ENCODE assay signal across 19 cellular contexts in genomic region chr3:17420668-17421067, GRCh38.
DNase-seq lines count a peak whose midpoint lies in the region; ATAC-seq, FAIRE-seq and TF ChIP-seq lines count a peak whose summit lies in the region.
"Had no signal": no experiment of that assay in that cellular context is flagged by ENCODE, and none has a peak within 500 bp of the region (broad histone marks: within the 10 kb centered on the region; RNA-seq: fewer than 3 reads in every experiment).

No MANE protein-coding gene starts in this region.

- intact Hi-C loops in K562 (cut with micrococcal nuclease) (no loop called here), HepG2 (cut with micrococcal nuclease; ENCODE audit: unreplicated experiment) (no loop called here), dorsolateral prefrontal cortex (cut with DNase I) (no loop called here)

- in situ Hi-C loops in K562 (cut with MboI), result loop anchor here (25.0 kb wide), 1 partner anchor 508 kb away; no protein-coding TSS in a partner anchor
- in situ Hi-C loops in HepG2 (cut with HindIII; ENCODE audit: extremely low pct_ligation_motif_present, low pct_unique_long_range_greater_than_20kb), result no loop called here

- H3K9ac ChIP-seq in K562 (ENCODE audit: insufficient read depth in 1 of 2, low read depth in 2 of 2, low read length in 2 of 2) (no peak overlapping the region), HepG2 (ENCODE audit: insufficient read depth, low read depth, low read length) (no peak overlapping the region), SK-N-SH (no peak overlapping the region)
- H3K9ac ChIP-seq: neural progenitor cell had no signal

- peak; percentile 19 for DNase-seq in ELR (ENCODE audit: low read depth)
- peak; percentile 39 for DNase-seq in NCI-H1092 treated with DMSO at 0.1 percent for 48 hours (lab: John Stamatoyannopoulos, UW)
- DNase-seq in K562 (ENCODE audit: extremely low read depth in 1 of 4, low spot score in 3 of 4), result peak in 1 of 4 experiments; percentile 18
- DNase-seq in HepG2 (ENCODE audit: low spot score), result peak; percentile 74
- no peak for DNase-seq in dedifferentiated amniotic fluid mesenchymal stem cell (ENCODE audit: extremely low spot score)
- no peak for DNase-seq in dorsolateral prefrontal cortex
- DNase-seq in immature natural killer cell, result no peak
- no peak for DNase-seq in SK-N-SH
- DNase-seq: activated naive CD8-positive, alpha-beta T cell treated with anti-CD3 and anti-CD28 coated beads, Interleukin-2, amount 50 U/mL, for 24 hours; effector CD4-positive, alpha-beta T cell; GDM1; glutamatergic neuron; NCI-H187; testis had no signal

- no peak for TF ChIP-seq EP300 in K562 (IDR thresholded peaks at IDR 0.05; ENCODE audit: low read length)
- peak in 1 of 2 experiments; percentile 74; a peak in 1 of 4 replicates for TF ChIP-seq EP300 in HepG2 (IDR thresholded peaks at IDR 0.05; ENCODE audit: low read depth in 2 of 2, low read length in 2 of 2)
- TF ChIP-seq EP300 in HepG2 (CRISPR knock-in tag; IDR thresholded peaks at IDR 0.05; ENCODE audit: borderline replicate concordance), result no peak
- TF ChIP-seq EP300 in SK-N-SH (IDR thresholded peaks at IDR 0.05; ENCODE audit: borderline replicate concordance in 1 of 2, low read depth in 1 of 2, low read length in 1 of 2), result no peak

- H4K20me1 ChIP-seq in K562 (replicated peaks; ENCODE audit: control insufficient read depth, insufficient read depth, low read length), result no peaks in the 10 kb centered on the region
- no peaks in the 10 kb centered on the region for H4K20me1 ChIP-seq in HepG2 (ENCODE audit: insufficient read depth, low read length)
- H4K20me1 ChIP-seq in SK-N-SH (ENCODE audit: insufficient read depth), result no peaks in the 10 kb centered on the region

- H3K9me1 ChIP-seq in K562 (ENCODE audit: control insufficient read depth, insufficient read depth, low read length), result no peaks in the 10 kb centered on the region

- no peaks in the 10 kb centered on the region for H3K4me1 Mint-ChIP-seq in immature natural killer cell
- H3K4me1 Mint-ChIP-seq: activated naive CD8-positive, alpha-beta T cell treated with anti-CD3 and anti-CD28 coated beads, Interleukin-2, amount 50 U/mL, for 24 hours; neural progenitor cell had no signal

- no peaks in the 10 kb centered on the region for H3K27me3 ChIP-seq in K562 (ENCODE audit: control insufficient read depth in 2 of 2, insufficient read depth in 2 of 2, low read length in 2 of 2)
- H3K27me3 ChIP-seq in HepG2 (ENCODE audit: control insufficient read depth in 1 of 2, insufficient read depth in 2 of 2, low read length in 2 of 2), result no peaks in the 10 kb centered on the region
- no peaks in the 10 kb centered on the region for H3K27me3 ChIP-seq in dorsolateral prefrontal cortex
- no peaks in the 10 kb centered on the region for H3K27me3 ChIP-seq in SK-N-SH (ENCODE audit: insufficient read depth)
- H3K27me3 ChIP-seq: neural progenitor cell, testis had no signal

- H3K79me2 ChIP-seq in K562 (ENCODE audit: control insufficient read depth, insufficient read depth, low read length) (no peaks in the 10 kb centered on the region), HepG2 (ENCODE audit: insufficient read depth, low read length) (no peaks in the 10 kb centered on the region), SK-N-SH (ENCODE audit: insufficient read depth) (no peaks in the 10 kb centered on the region)

- H3K4me3 ChIP-seq in K562 (no peak overlapping the region), HepG2 (replicated peaks in 1 of 3; ENCODE audit: insufficient read depth in 1 of 3, low read depth in 2 of 3, low read length in 3 of 3) (no peak overlapping the region), dorsolateral prefrontal cortex (no peak overlapping the region), SK-N-SH (ENCODE audit: low read depth in 2 of 2, low read length in 1 of 2) (no peak overlapping the region)
- H3K4me3 ChIP-seq: cardiac muscle cell, neural progenitor cell, testis had no signal

- BruUV-seq in K562 (replicated peaks; lab: Mats Ljungman, UMichigan) (no TSS peak), HepG2 (replicated peaks; lab: Mats Ljungman, UMichigan) (no TSS peak)

- H2AFZ ChIP-seq in K562 (ENCODE audit: low read depth, low read length) (no peak overlapping the region), HepG2 (ENCODE audit: low read length) (no peak overlapping the region), SK-N-SH (ENCODE audit: low read depth) (no peak overlapping the region)
- H2AFZ ChIP-seq: neural progenitor cell had no signal

- no peak overlapping the region for H3K27ac ChIP-seq in K562 (ENCODE audit: extremely low read depth, low read depth, low read length)
- H3K27ac ChIP-seq in HepG2 (ENCODE audit: extremely low read length, insufficient read depth, low read length), result no peak overlapping the region
- H3K27ac ChIP-seq in dorsolateral prefrontal cortex, result no peak overlapping the region
- no peak overlapping the region for H3K27ac ChIP-seq in SK-N-SH (ENCODE audit: low read depth in 2 of 2, low read length in 1 of 2)
- H3K27ac ChIP-seq: cardiac muscle cell, neural progenitor cell, testis had no signal

- no peak for TF ChIP-seq RAD21 in K562 (CRISPR knock-in tag; conservative IDR thresholded peaks at IDR 0.05 in 1 of 2, IDR thresholded peaks at IDR 0.05 in 1 of 2)
- no peak for TF ChIP-seq RAD21 in HepG2 (CRISPR knock-in tag; IDR thresholded peaks at IDR 0.05)
- TF ChIP-seq RAD21 in SK-N-SH (IDR thresholded peaks at IDR 0.05; ENCODE audit: low read length), result no peak

- 24% methylated on average over 1 of the region's 1 CpG for WGBS in K562 (ENCODE audit: insufficient coverage, low coverage, missing lambda C conversion rate)
- WGBS in HepG2 (ENCODE audit: low lambda C conversion rate), result 11% methylated on average over 1 of the region's 1 CpG
- 86% methylated on average over 1 of the region's 1 CpG for whole genome bisulfite sequencing in SK-N-SH (ENCODE audit: low lambda C conversion rate)

- H3F3A ChIP-seq in SK-N-SH (replicated peaks; ENCODE audit: insufficient read depth), result no peaks in the 10 kb centered on the region

- H3K4me2 ChIP-seq in K562 (ENCODE audit: insufficient read depth, low read length) (no peak overlapping the region), HepG2 (ENCODE audit: low read depth, low read length) (no peak overlapping the region; the same call in 1 of the 2 replicates), SK-N-SH (no peak overlapping the region)
- H3K4me2 ChIP-seq: neural progenitor cell had no signal

- no peak overlapping the region for H3K27ac Mint-ChIP-seq in immature natural killer cell
- H3K27ac Mint-ChIP-seq: activated naive CD8-positive, alpha-beta T cell treated with anti-CD3 and anti-CD28 coated beads, Interleukin-2, amount 50 U/mL, for 24 hours; activated T-helper 17 cell treated with anti-CD3 and anti-CD28 coated beads, Interleukin-2, amount 50 U/mL, for 72 hours; mesothelial cell of epicardium; neural progenitor cell had no signal

- no peaks in the 10 kb centered on the region for H3K4me1 ChIP-seq in K562 (replicated peaks in 1 of 2; ENCODE audit: control insufficient read depth in 2 of 2, insufficient read depth in 2 of 2, low read length in 2 of 2)
- H3K4me1 ChIP-seq in HepG2 (ENCODE audit: insufficient read depth, low read length), result peaks cover 25% of the 10 kb centered on the region
- peaks cover 0 to 18% of the 10 kb centered on the region in 2 experiments; a peak in 3 of 4 replicates for H3K4me1 ChIP-seq in SK-N-SH (ENCODE audit: control insufficient read depth in 1 of 2, insufficient read depth in 2 of 2, low read depth in 1 of 2, low read length in 1 of 2)
- H3K4me1 ChIP-seq: neural progenitor cell, testis had no signal

- TF ChIP-seq CTCF in K562 (IDR thresholded peaks at IDR 0.05 in 2 of 3, conservative IDR thresholded peaks at IDR 0.05 in 1 of 3; ENCODE audit: insufficient read depth in 2 of 3, low read depth in 1 of 3, low read length in 3 of 3) (no peak), HepG2 (CRISPR knock-in tag; IDR thresholded peaks at IDR 0.05) (no peak), dorsolateral prefrontal cortex (IDR thresholded peaks at IDR 0.05 in 54 of 56, conservative IDR thresholded peaks at IDR 0.05 in 2 of 56; ENCODE audit: low read depth in 1 of 56, partially characterized antibody in 56 of 56) (no peak), SK-N-SH (IDR thresholded peaks at IDR 0.05) (no peak)

- H3K9me2 ChIP-seq in SK-N-SH, result no peaks in the 10 kb centered on the region

- CTCF ChIA-PET in K562 (lab: Yijun Ruan, JAX; ENCODE audit: low intra/inter-chr PET ratio), result no interaction called here
- CTCF ChIA-PET in HepG2 (lab: Yijun Ruan, JAX; ENCODE audit: low intra/inter-chr PET ratio, low total read pairs), result no interaction called here
- CTCF ChIA-PET in SK-N-SH (lab: Yijun Ruan, JAX), result interaction anchor here (2.0 kb wide), 1 partner anchor 421 kb away, joined by 7 read pairs; no protein-coding TSS in a partner anchor

- no peaks in the 10 kb centered on the region for H3K9me3 Mint-ChIP-seq in immature natural killer cell
- H3K9me3 Mint-ChIP-seq: activated naive CD8-positive, alpha-beta T cell treated with anti-CD3 and anti-CD28 coated beads, Interleukin-2, amount 50 U/mL, for 24 hours; activated T-helper 17 cell treated with anti-CD3 and anti-CD28 coated beads, Interleukin-2, amount 50 U/mL, for 72 hours; neural progenitor cell had no signal

- H3K27me3 Mint-ChIP-seq in immature natural killer cell (ENCODE audit: low read depth in 3 of 3), result peaks cover 0 to 2% (median 0%) of the 10 kb centered on the region in 3 donors
- H3K27me3 Mint-ChIP-seq: activated naive CD8-positive, alpha-beta T cell treated with anti-CD3 and anti-CD28 coated beads, Interleukin-2, amount 50 U/mL, for 24 hours; activated T-helper 17 cell treated with anti-CD3 and anti-CD28 coated beads, Interleukin-2, amount 50 U/mL, for 72 hours had no signal

- ATAC-seq in K562 (no peak), HepG2 (peak; percentile 100)
- ATAC-seq: activated naive CD8-positive, alpha-beta T cell treated with anti-CD3 and anti-CD28 coated beads, Interleukin-2, amount 50 U/mL, for 24 hours; activated T-helper 17 cell treated with anti-CD3 and anti-CD28 coated beads, Interleukin-2, amount 50 U/mL, for 72 hours had no signal

- peaks cover 0 to 3% (median 0%) of the 10 kb centered on the region in 3 donors for H3K36me3 Mint-ChIP-seq in immature natural killer cell
- H3K36me3 Mint-ChIP-seq: neural progenitor cell had no signal

- TF ChIP-seq POLR2A in K562 (conservative IDR thresholded peaks at IDR 0.05) (no peak), HepG2 (IDR thresholded peaks at IDR 0.05; ENCODE audit: insufficient read depth in 1 of 2, low read depth in 2 of 2, low read length in 2 of 2) (no peak)

- POLR2A ChIA-PET in K562 (lab: Yijun Ruan, JAX) (interaction anchor here (0.6 to 0.7 kb wide), 2 partner anchors 7 to 28 kb away, joined by 3 to 5 read pairs; no protein-coding TSS in a partner anchor), HepG2 (lab: Yijun Ruan, JAX) (interaction anchor here (0.6 kb wide), 1 partner anchor 16 kb away, joined by 3 read pairs; no protein-coding TSS in a partner anchor), SK-N-SH (lab: Yijun Ruan, JAX) (no interaction called here)

- H3K4me3 Mint-ChIP-seq in immature natural killer cell, result no peak overlapping the region
- H3K4me3 Mint-ChIP-seq: activated naive CD8-positive, alpha-beta T cell treated with anti-CD3 and anti-CD28 coated beads, Interleukin-2, amount 50 U/mL, for 24 hours; activated T-helper 17 cell treated with anti-CD3 and anti-CD28 coated beads, Interleukin-2, amount 50 U/mL, for 72 hours; mesothelial cell of epicardium; neural progenitor cell had no signal

- H3K36me3 ChIP-seq in K562 (ENCODE audit: control insufficient read depth, insufficient read depth, low read length), result no peaks in the 10 kb centered on the region
- no peaks in the 10 kb centered on the region for H3K36me3 ChIP-seq in HepG2 (replicated peaks in 1 of 2; ENCODE audit: control insufficient read depth in 1 of 2, insufficient read depth in 2 of 2, low read length in 2 of 2)
- no peaks in the 10 kb centered on the region for H3K36me3 ChIP-seq in SK-N-SH (replicated peaks in 1 of 2; ENCODE audit: control insufficient read depth in 1 of 2, insufficient read depth in 2 of 2, low read length in 1 of 2)
- H3K36me3 ChIP-seq: cardiac muscle cell had no signal

- FAIRE-seq in K562 (lab: Jason Lieb, UNC) (peak; percentile 55), HepG2 (lab: Jason Lieb, UNC) (peak; percentile 26)

- H3K9me3 ChIP-seq in K562 (replicated peaks; ENCODE audit: control insufficient read depth, insufficient read depth, low read depth, low read length) (no peaks in the 10 kb centered on the region), HepG2 (ENCODE audit: low read length) (no peaks in the 10 kb centered on the region), SK-N-SH (no peaks in the 10 kb centered on the region)
- H3K9me3 ChIP-seq: Caco-2, testis had no signal

Comparison
In these comparisons a context has a peak if more than half of its experiments do, and no peak if none do; other contexts are left out.
1. DNase-seq: peak in ELR (single experiment), NCI-H1092 treated with DMSO at 0.1 percent for 48 hours (single experiment) and HepG2 (single experiment); none in dedifferentiated amniotic fluid mesenchymal stem cell (single experiment), dorsolateral prefrontal cortex (0 of 10), immature natural killer cell (0 of 3) and SK-N-SH (single experiment).